ENCODE assay signal across 8 cellular contexts in genomic region chr4:38062088-38062893, GRCh38.
DNase-seq lines count a peak whose midpoint lies in the region; ATAC-seq, FAIRE-seq and TF ChIP-seq lines count a peak whose summit lies in the region.

No MANE protein-coding gene starts in this region.

- H3K27ac Mint-ChIP-seq in CD4-positive, alpha-beta memory T cell, result peak overlapping the region; percentile 20 to 91 (median 72)

- H3K4me3 Mint-ChIP-seq in CD4-positive, alpha-beta memory T cell, result peak overlapping the region; percentile 73 to 94 (median 87)

- H3K27ac ChIP-seq in CD4-positive, alpha-beta memory T cell (ENCODE audit: low read depth, low read length), result no peak overlapping the region
- peak overlapping the region; percentile 38 for H3K27ac ChIP-seq in colonic mucosa
- peak overlapping the region; percentile 6 to 53 (median 36) for H3K27ac ChIP-seq in right lobe of liver

- DNase-seq in CD4-positive, alpha-beta memory T cell, result peak; percentile 38 to 51 (median 49)
- DNase-seq in H54 (ENCODE audit: insufficient read length, low spot score) (peak; percentile 19), NCI-H2196 treated with DMSO at 0.1 percent for 48 hours (lab: John Stamatoyannopoulos, UW; ENCODE audit: unreplicated experiment) (peak; percentile 23), colonic mucosa (peak; percentile 90), right lobe of liver (peak; percentile 62 to 79 (median 67))
- DNase-seq in activated CD4-positive, alpha-beta T cell treated with anti-CD3 and anti-CD28 coated beads for 48 hours, result peak; percentile 79
- DNase-seq in stimulated activated CD4-positive, alpha-beta T cell treated with anti-CD3 and anti-CD28 coated beads, TNF-alpha, amount 100 ng/mL, for 1 hour (ENCODE audit: low read depth in 3 of 3, low spot score in 1 of 3), result peak; percentile 5 to 48 (median 15)

- TF ChIP-seq POLR2A in H54 (IDR thresholded peaks at IDR 0.05; ENCODE audit: low read depth, low read length) (no peak), right lobe of liver (IDR thresholded peaks at IDR 0.05) (no peak)

- H3K4me3 ChIP-seq in CD4-positive, alpha-beta memory T cell (ENCODE audit: low read length in 2 of 2), result peak overlapping the region in 1 of 2 donors; percentile 42
- H3K4me3 ChIP-seq in colonic mucosa (no peak overlapping the region), right lobe of liver (peak overlapping the region in 2 of 3 donors; percentile 14 to 48)

- WGBS in right lobe of liver (ENCODE audit: insufficient coverage, low coverage, low lambda C conversion rate, missing lambda C conversion rate), result 10% methylated on average over 13 of the region's 13 CpGs

- no peak for FAIRE-seq in H54 (lab: Jason Lieb, UNC)

- no peaks in the 10 kb centered on the region for H3K9me3 ChIP-seq in CD4-positive, alpha-beta memory T cell (ENCODE audit: control insufficient read depth in 1 of 2, low read length in 2 of 2)
- H3K9me3 ChIP-seq in colonic mucosa (no peaks in the 10 kb centered on the region), right lobe of liver (no peaks in the 10 kb centered on the region)

- intact Hi-C loops in CD4-positive, alpha-beta memory T cell (cut with micrococcal nuclease), result loop anchor here (1.0 to 2.0 kb wide), 6 partner anchors 117 to 794 kb away; partner anchors contain the start of gene TLR6
- intact Hi-C loops in colonic mucosa (cut with DNase I) (loop anchor here (5.0 to 10.0 kb wide), 3 partner anchors 115 to 613 kb away; no protein-coding TSS in a partner anchor), right lobe of liver (cut with DNase I) (no loop called here)

- POLR2A ChIA-PET in CD4-positive, alpha-beta memory T cell (lab: Charles Lee; ENCODE audit: partially characterized antibody), result interaction anchor here (1.0 to 1.6 kb wide), 3 partner anchors 61 to 118 kb away, joined by 3 to 6 read pairs (median 4); no protein-coding TSS in a partner anchor

- H3K9ac ChIP-seq in colonic mucosa (ENCODE audit: low read depth in 2 of 2, low read length in 2 of 2), result peak overlapping the region in 1 of 2 donors; percentile 64

- CTCF ChIA-PET in CD4-positive, alpha-beta memory T cell (lab: Charles Lee; ENCODE audit: partially characterized antibody), result interaction anchor here (0.6 to 8.9 kb wide), 23 partner anchors 9 to 1221 kb away, joined by 3 to 114 read pairs (median 4); partner anchors contain the start of gene TLR10

- peaks cover 7 to 16% (median 8%) of the 10 kb centered on the region in 4 donors for H3K4me1 Mint-ChIP-seq in CD4-positive, alpha-beta memory T cell

- H3K27me3 ChIP-seq in CD4-positive, alpha-beta memory T cell (ENCODE audit: insufficient read depth, low read length), result no peaks in the 10 kb centered on the region
- H3K27me3 ChIP-seq in colonic mucosa (no peaks in the 10 kb centered on the region), right lobe of liver (no peaks in the 10 kb centered on the region)

- peak; percentile 83 for TF ChIP-seq CTCF in colonic mucosa (IDR thresholded peaks at IDR 0.05)
- peak; percentile 73 to 89 (median 84) for TF ChIP-seq CTCF in right lobe of liver (IDR thresholded peaks at IDR 0.05)

- H3K36me3 ChIP-seq in CD4-positive, alpha-beta memory T cell (ENCODE audit: insufficient read depth, low read length), result no peaks in the 10 kb centered on the region
- peaks cover 3% of the 10 kb centered on the region for H3K36me3 ChIP-seq in colonic mucosa
- peaks cover 0 to 3% (median 0%) of the 10 kb centered on the region in 4 donors for H3K36me3 ChIP-seq in right lobe of liver

- H3K4me1 ChIP-seq in CD4-positive, alpha-beta memory T cell (ENCODE audit: insufficient read depth, low read length), result peaks cover 4% of the 10 kb centered on the region
- no peaks in the 10 kb centered on the region for H3K4me1 ChIP-seq in colonic mucosa
- H3K4me1 ChIP-seq in right lobe of liver, result no peaks in the 10 kb centered on the region

- no peaks in the 10 kb centered on the region for H3K9me3 Mint-ChIP-seq in CD4-positive, alpha-beta memory T cell

- ATAC-seq in right lobe of liver, result peak; percentile 93 to 96 (median 94)
- no peak for ATAC-seq in HG03565 (IDR thresholded peaks at IDR 0.05; ENCODE audit: unreplicated experiment)

- H3K36me3 Mint-ChIP-seq in CD4-positive, alpha-beta memory T cell, result peaks cover 21 to 30% of the 10 kb centered on the region in 2 donors

- no peaks in the 10 kb centered on the region for H3K27me3 Mint-ChIP-seq in CD4-positive, alpha-beta memory T cell

Comparison
In these comparisons a context has a peak if more than half of its experiments do, and no peak if none do; other contexts are left out.
1. DNase-seq: peak in every context shown above with its lines; median percentile 90 in colonic mucosa; 79 in activated CD4-positive, alpha-beta T cell treated with anti-CD3 and anti-CD28 coated beads for 48 hours; 67 in right lobe of liver; 49 in CD4-positive, alpha-beta memory T cell; 23 in NCI-H2196 treated with DMSO at 0.1 percent for 48 hours; 19 in H54; 15 in stimulated activated CD4-positive, alpha-beta T cell treated with anti-CD3 and anti-CD28 coated beads, TNF-alpha, amount 100 ng/mL, for 1 hour.
2. intact Hi-C loops: an anchor here in CD4-positive, alpha-beta memory T cell (1.0 to 2.0 kb wide) and colonic mucosa (5.0 to 10.0 kb wide); none called in right lobe of liver.